In the genomic region with DNA sequence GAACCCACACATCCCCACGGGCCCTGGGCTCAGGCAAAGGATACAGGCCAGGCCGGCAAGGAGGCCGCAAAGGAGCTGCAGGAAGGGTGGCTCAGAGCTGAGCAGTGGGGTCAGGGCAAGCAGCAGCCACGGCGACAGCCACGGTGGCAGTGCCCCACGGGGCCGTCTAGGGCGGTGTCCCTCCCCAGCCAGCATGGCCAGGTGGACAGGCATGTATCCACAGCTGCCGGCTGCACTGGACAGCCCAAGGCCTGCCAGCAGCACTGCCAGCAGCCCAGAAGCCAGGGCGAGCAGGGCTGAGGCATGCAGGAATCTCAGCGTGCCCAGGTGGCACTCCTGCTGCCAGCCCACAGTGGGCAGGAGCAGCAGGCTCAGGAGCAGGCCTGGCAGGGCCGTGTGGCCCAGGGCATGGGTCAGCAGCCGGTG, we compare ENCODE assay signal across 3 cellular contexts.
TF ChIP-seq lines count a peak whose summit lies in the region.

No MANE protein-coding gene starts in this region.

TF ChIP-seq in SK-N-SH, 30 proteins besides CTCF, POLR2A, EP300 and RAD21:
- TF ChIP-seq ELF1 (IDR thresholded peaks at IDR 0.05) (no peak), SIN3A (IDR thresholded peaks at IDR 0.05; ENCODE audit: borderline replicate concordance, low read depth, low read length) (no peak), YY1 (IDR thresholded peaks at IDR 0.05; ENCODE audit: low read depth) (no peak), JUND (IDR thresholded peaks at IDR 0.05) (no peak), TAF1 (IDR thresholded peaks at IDR 0.05; ENCODE audit: borderline replicate concordance, low read depth, low read length) (no peak)
- TF ChIP-seq, protein P1, sequence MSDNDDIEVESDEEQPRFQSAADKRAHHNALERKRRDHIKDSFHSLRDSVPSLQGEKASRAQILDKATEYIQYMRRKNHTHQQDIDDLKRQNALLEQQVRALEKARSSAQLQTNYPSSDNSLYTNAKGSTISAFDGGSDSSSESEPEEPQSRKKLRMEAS (IDR thresholded peaks at IDR 0.05; ENCODE audit: low read depth): no peak
- TF ChIP-seq, protein P2, sequence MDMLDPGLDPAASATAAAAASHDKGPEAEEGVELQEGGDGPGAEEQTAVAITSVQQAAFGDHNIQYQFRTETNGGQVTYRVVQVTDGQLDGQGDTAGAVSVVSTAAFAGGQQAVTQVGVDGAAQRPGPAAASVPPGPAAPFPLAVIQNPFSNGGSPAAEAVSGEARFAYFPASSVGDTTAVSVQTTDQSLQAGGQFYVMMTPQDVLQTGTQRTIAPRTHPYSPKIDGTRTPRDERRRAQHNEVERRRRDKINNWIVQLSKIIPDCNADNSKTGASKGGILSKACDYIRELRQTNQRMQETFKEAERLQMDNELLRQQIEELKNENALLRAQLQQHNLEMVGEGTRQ (IDR thresholded peaks at IDR 0.05; ENCODE audit: borderline replicate concordance, low read depth, low read length): no peak
- TF ChIP-seq, protein P3, sequence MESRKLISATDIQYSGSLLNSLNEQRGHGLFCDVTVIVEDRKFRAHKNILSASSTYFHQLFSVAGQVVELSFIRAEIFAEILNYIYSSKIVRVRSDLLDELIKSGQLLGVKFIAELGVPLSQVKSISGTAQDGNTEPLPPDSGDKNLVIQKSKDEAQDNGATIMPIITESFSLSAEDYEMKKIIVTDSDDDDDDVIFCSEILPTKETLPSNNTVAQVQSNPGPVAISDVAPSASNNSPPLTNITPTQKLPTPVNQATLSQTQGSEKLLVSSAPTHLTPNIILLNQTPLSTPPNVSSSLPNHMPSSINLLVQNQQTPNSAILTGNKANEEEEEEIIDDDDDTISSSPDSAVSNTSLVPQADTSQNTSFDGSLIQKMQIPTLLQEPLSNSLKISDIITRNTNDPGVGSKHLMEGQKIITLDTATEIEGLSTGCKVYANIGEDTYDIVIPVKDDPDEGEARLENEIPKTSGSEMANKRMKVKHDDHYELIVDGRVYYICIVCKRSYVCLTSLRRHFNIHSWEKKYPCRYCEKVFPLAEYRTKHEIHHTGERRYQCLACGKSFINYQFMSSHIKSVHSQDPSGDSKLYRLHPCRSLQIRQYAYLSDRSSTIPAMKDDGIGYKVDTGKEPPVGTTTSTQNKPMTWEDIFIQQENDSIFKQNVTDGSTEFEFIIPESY (IDR thresholded peaks at IDR 0.05; ENCODE audit: borderline replicate concordance, low read depth): no peak
- TF ChIP-seq, protein P4, sequence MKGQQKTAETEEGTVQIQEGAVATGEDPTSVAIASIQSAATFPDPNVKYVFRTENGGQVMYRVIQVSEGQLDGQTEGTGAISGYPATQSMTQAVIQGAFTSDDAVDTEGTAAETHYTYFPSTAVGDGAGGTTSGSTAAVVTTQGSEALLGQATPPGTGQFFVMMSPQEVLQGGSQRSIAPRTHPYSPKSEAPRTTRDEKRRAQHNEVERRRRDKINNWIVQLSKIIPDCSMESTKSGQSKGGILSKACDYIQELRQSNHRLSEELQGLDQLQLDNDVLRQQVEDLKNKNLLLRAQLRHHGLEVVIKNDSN (IDR thresholded peaks at IDR 0.05; ENCODE audit: borderline replicate concordance, low read depth): no peak

TF ChIP-seq in SK-N-SH treated with all-trans-retinoic acid at 6 μM for 48 hours, 23 proteins besides CTCF, POLR2A, EP300 and RAD21:
- no peak for TF ChIP-seq ZNF8 (CRISPR knock-in tag; IDR thresholded peaks at IDR 0.05)
- TF ChIP-seq OSR1 (CRISPR knock-in tag; IDR thresholded peaks at IDR 0.05): no peak
- no peak for TF ChIP-seq GLIS3 (CRISPR knock-in tag; IDR thresholded peaks at IDR 0.05)
- TF ChIP-seq, protein P5, sequence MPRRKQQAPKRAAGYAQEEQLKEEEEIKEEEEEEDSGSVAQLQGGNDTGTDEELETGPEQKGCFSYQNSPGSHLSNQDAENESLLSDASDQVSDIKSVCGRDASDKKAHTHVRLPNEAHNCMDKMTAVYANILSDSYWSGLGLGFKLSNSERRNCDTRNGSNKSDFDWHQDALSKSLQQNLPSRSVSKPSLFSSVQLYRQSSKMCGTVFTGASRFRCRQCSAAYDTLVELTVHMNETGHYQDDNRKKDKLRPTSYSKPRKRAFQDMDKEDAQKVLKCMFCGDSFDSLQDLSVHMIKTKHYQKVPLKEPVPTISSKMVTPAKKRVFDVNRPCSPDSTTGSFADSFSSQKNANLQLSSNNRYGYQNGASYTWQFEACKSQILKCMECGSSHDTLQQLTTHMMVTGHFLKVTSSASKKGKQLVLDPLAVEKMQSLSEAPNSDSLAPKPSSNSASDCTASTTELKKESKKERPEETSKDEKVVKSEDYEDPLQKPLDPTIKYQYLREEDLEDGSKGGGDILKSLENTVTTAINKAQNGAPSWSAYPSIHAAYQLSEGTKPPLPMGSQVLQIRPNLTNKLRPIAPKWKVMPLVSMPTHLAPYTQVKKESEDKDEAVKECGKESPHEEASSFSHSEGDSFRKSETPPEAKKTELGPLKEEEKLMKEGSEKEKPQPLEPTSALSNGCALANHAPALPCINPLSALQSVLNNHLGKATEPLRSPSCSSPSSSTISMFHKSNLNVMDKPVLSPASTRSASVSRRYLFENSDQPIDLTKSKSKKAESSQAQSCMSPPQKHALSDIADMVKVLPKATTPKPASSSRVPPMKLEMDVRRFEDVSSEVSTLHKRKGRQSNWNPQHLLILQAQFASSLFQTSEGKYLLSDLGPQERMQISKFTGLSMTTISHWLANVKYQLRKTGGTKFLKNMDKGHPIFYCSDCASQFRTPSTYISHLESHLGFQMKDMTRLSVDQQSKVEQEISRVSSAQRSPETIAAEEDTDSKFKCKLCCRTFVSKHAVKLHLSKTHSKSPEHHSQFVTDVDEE (CRISPR knock-in tag; IDR thresholded peaks at IDR 0.05): no peak
- no peak for TF ChIP-seq ZNF70 (CRISPR knock-in tag; IDR thresholded peaks at IDR 0.05)
- TF ChIP-seq, protein P6, sequence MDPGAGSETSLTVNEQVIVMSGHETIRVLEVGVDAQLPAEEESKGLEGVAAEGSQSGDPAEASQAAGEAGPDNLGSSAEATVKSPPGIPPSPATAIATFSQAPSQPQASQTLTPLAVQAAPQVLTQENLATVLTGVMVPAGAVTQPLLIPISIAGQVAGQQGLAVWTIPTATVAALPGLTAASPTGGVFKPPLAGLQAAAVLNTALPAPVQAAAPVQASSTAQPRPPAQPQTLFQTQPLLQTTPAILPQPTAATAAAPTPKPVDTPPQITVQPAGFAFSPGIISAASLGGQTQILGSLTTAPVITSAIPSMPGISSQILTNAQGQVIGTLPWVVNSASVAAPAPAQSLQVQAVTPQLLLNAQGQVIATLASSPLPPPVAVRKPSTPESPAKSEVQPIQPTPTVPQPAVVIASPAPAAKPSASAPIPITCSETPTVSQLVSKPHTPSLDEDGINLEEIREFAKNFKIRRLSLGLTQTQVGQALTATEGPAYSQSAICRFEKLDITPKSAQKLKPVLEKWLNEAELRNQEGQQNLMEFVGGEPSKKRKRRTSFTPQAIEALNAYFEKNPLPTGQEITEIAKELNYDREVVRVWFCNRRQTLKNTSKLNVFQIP (CRISPR knock-in tag; IDR thresholded peaks at IDR 0.05; ENCODE audit: borderline replicate concordance, low read depth): no peak
- no peak for TF ChIP-seq SNAI2 (CRISPR knock-in tag; IDR thresholded peaks at IDR 0.05)

TF ChIP-seq in K562, 482 proteins besides CTCF, POLR2A, EP300 and RAD21:
- TF ChIP-seq HNRNPL (IDR thresholded peaks at IDR 0.05; ENCODE audit: low read depth, low read length) (peak; percentile 53; the same call in 1 of the 2 replicates), ZNF444 (CRISPR knock-in tag; IDR thresholded peaks at IDR 0.05) (no peak), POLR2G (IDR thresholded peaks at IDR 0.05; ENCODE audit: low read depth, low read length) (peak; percentile 54), ARNT (IDR thresholded peaks at IDR 0.05) (no peak), RBFOX2 (IDR thresholded peaks at IDR 0.05; ENCODE audit: low read depth, low read length) (peak; percentile 65), GTF2E2 (tag; IDR thresholded peaks at IDR 0.05) (no peak)
- TF ChIP-seq, protein P7, sequence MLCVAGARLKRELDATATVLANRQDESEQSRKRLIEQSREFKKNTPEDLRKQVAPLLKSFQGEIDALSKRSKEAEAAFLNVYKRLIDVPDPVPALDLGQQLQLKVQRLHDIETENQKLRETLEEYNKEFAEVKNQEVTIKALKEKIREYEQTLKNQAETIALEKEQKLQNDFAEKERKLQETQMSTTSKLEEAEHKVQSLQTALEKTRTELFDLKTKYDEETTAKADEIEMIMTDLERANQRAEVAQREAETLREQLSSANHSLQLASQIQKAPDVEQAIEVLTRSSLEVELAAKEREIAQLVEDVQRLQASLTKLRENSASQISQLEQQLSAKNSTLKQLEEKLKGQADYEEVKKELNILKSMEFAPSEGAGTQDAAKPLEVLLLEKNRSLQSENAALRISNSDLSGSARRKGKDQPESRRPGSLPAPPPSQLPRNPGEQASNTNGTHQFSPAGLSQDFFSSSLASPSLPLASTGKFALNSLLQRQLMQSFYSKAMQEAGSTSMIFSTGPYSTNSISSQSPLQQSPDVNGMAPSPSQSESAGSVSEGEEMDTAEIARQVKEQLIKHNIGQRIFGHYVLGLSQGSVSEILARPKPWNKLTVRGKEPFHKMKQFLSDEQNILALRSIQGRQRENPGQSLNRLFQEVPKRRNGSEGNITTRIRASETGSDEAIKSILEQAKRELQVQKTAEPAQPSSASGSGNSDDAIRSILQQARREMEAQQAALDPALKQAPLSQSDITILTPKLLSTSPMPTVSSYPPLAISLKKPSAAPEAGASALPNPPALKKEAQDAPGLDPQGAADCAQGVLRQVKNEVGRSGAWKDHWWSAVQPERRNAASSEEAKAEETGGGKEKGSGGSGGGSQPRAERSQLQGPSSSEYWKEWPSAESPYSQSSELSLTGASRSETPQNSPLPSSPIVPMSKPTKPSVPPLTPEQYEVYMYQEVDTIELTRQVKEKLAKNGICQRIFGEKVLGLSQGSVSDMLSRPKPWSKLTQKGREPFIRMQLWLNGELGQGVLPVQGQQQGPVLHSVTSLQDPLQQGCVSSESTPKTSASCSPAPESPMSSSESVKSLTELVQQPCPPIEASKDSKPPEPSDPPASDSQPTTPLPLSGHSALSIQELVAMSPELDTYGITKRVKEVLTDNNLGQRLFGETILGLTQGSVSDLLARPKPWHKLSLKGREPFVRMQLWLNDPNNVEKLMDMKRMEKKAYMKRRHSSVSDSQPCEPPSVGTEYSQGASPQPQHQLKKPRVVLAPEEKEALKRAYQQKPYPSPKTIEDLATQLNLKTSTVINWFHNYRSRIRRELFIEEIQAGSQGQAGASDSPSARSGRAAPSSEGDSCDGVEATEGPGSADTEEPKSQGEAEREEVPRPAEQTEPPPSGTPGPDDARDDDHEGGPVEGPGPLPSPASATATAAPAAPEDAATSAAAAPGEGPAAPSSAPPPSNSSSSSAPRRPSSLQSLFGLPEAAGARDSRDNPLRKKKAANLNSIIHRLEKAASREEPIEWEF (CRISPR knock-in tag; IDR thresholded peaks at IDR 0.05): no peak
- TF ChIP-seq, protein P8, sequence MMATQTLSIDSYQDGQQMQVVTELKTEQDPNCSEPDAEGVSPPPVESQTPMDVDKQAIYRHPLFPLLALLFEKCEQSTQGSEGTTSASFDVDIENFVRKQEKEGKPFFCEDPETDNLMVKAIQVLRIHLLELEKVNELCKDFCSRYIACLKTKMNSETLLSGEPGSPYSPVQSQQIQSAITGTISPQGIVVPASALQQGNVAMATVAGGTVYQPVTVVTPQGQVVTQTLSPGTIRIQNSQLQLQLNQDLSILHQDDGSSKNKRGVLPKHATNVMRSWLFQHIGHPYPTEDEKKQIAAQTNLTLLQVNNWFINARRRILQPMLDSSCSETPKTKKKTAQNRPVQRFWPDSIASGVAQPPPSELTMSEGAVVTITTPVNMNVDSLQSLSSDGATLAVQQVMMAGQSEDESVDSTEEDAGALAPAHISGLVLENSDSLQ (IDR thresholded peaks at IDR 0.05): no peak
